In genomic region chr1:84141177-84142003, GRCh38 we compare ENCODE assay signal across 9 cellular contexts. TPM values are rescaled to one million over a fixed set of nuclear protein-coding genes. Genes with fewer than 3 reads are reported as not detected.
DNase-seq lines count a peak whose midpoint lies in the region; ATAC-seq, FAIRE-seq and TF ChIP-seq lines count a peak whose summit lies in the region.
"Had no signal": no experiment of that assay in that cellular context is flagged by ENCODE, and none has a peak within 500 bp of the region (broad histone marks: within the 10 kb centered on the region; RNA-seq: fewer than 3 reads in every experiment).

No MANE protein-coding gene starts in this region.

- POLR2A ChIA-PET in K562 (lab: Yijun Ruan, JAX), result no interaction called here

- no peaks in the 10 kb centered on the region for H3K36me3 ChIP-seq in K562 (ENCODE audit: control insufficient read depth, insufficient read depth, low read length)

- no peak overlapping the region for H3K9ac ChIP-seq in K562 (ENCODE audit: insufficient read depth in 1 of 2, low read depth in 2 of 2, low read length in 2 of 2)

- H3K79me2 ChIP-seq in K562 (ENCODE audit: control insufficient read depth, insufficient read depth, low read length), result no peaks in the 10 kb centered on the region

- no peak overlapping the region for H3K4me3 ChIP-seq in K562

- H3K4me2 ChIP-seq in K562 (ENCODE audit: insufficient read depth, low read length), result no peak overlapping the region

- H3K27me3 ChIP-seq in K562 (ENCODE audit: control insufficient read depth in 2 of 2, insufficient read depth in 2 of 2, low read length in 2 of 2), result no peaks in the 10 kb centered on the region

- H2AFZ ChIP-seq in K562 (ENCODE audit: low read depth, low read length), result no peak overlapping the region

- H4K20me1 ChIP-seq in K562 (replicated peaks; ENCODE audit: control insufficient read depth, insufficient read depth, low read length), result no peaks in the 10 kb centered on the region

- H3K9me3 ChIP-seq in K562 (replicated peaks; ENCODE audit: control insufficient read depth, insufficient read depth, low read depth, low read length), result no peaks in the 10 kb centered on the region

- in situ Hi-C loops in Caki2 (cut with HindIII; ENCODE audit: low pct_unique_long_range_greater_than_20kb, low sequenced_read_pairs), result no loop called here
- in situ Hi-C loops in K562 (cut with MboI), result loop anchor here (25.0 kb wide), 1 partner anchor 621 kb away; no protein-coding TSS in a partner anchor

- ATAC-seq in K562 (no peak), HG03095 (IDR thresholded peaks at IDR 0.05; ENCODE audit: unreplicated experiment) (no peak), HG02623 (IDR thresholded peaks at IDR 0.05; ENCODE audit: unreplicated experiment) (no peak)
- ATAC-seq: activated CD8-positive, alpha-beta memory T cell treated with anti-CD3 and anti-CD28 coated beads, Interleukin-2, amount 10 ng/mL, durations not matched to agents 7 days and 5 days had no signal

- H3K9me1 ChIP-seq in K562 (ENCODE audit: control insufficient read depth, insufficient read depth, low read length), result no peaks in the 10 kb centered on the region

- H3K27ac ChIP-seq in K562 (ENCODE audit: extremely low read depth, low read depth, low read length), result no peak overlapping the region

- TF ChIP-seq CTCF in LNCAP (IDR thresholded peaks at IDR 0.05) (peak; percentile 71), K562 (IDR thresholded peaks at IDR 0.05 in 2 of 3, conservative IDR thresholded peaks at IDR 0.05 in 1 of 3; ENCODE audit: insufficient read depth in 2 of 3, low read depth in 1 of 3, low read length in 3 of 3) (peak in 1 of 3 experiments; percentile 48; a peak in 3 of 6 replicates)

- TF ChIP-seq RAD21 in K562 (CRISPR knock-in tag; conservative IDR thresholded peaks at IDR 0.05 in 1 of 2, IDR thresholded peaks at IDR 0.05 in 1 of 2), result peak; percentile 74 to 78

- DNase-seq in Caki2 (ENCODE audit: low read depth) (peak; percentile 8), K562 (ENCODE audit: extremely low read depth in 1 of 4, low spot score in 3 of 4) (no peak), middle frontal gyrus (ENCODE audit: extremely low spot score, low spot score) (peak; percentile 46), AG08395 (ENCODE audit: low spot score) (no peak)
- DNase-seq in activated CD8-positive, alpha-beta memory T cell treated with anti-CD3 and anti-CD28 coated beads, Interleukin-2, amount 50 U/mL, for 48 hours, result no peak
- DNase-seq: activated CD8-positive, alpha-beta memory T cell treated with anti-CD3 and anti-CD28 coated beads, Interleukin-2, amount 10 ng/mL, durations not matched to agents 7 days and 5 days had no signal

- no peaks in the 10 kb centered on the region for H3K4me1 ChIP-seq in K562 (replicated peaks in 1 of 2; ENCODE audit: control insufficient read depth in 2 of 2, insufficient read depth in 2 of 2, low read length in 2 of 2)

- no peak for TF ChIP-seq POLR2A in K562 (conservative IDR thresholded peaks at IDR 0.05)

- CTCF ChIA-PET in K562 (lab: Yijun Ruan, JAX; ENCODE audit: low intra/inter-chr PET ratio), result interaction anchor here (0.6 to 2.0 kb wide), 4 partner anchors 292 to 616 kb away, joined by 3 to 12 read pairs (median 3); no protein-coding TSS in a partner anchor

- BruUV-seq in K562 (replicated peaks; lab: Mats Ljungman, UMichigan), result no TSS peak

- no peak for FAIRE-seq in K562 (lab: Jason Lieb, UNC)

- WGBS in K562 (ENCODE audit: insufficient coverage, low coverage, missing lambda C conversion rate), result 34% methylated on average over 9 of the region's 9 CpGs

- no peak for TF ChIP-seq EP300 in K562 (IDR thresholded peaks at IDR 0.05; ENCODE audit: low read length)

- intact Hi-C loops in K562 (cut with micrococcal nuclease), result loop anchor here (5.0 kb wide), 2 partner anchors 291 to 461 kb away; no protein-coding TSS in a partner anchor

TF ChIP-seq in K562, 482 proteins besides CTCF, POLR2A, EP300 and RAD21:
- TF ChIP-seq ZNF318 (IDR thresholded peaks at IDR 0.05; ENCODE audit: borderline replicate concordance in 1 of 2, low read depth in 1 of 2) (no peak), DEAF1 (CRISPR knock-in tag; IDR thresholded peaks at IDR 0.05) (peak; percentile 40; the same call in 1 of the 2 replicates), PTBP1 (IDR thresholded peaks at IDR 0.05; ENCODE audit: low read depth, low read length) (no peak)

RNA-seq across cellular contexts. Expression of gene PRKACB, which starts 2.7 kb away (rescaled TPM):
- total RNA-seq in Caki2 (2014; rRNA removed; shearing (Covaris generic); ENCODE audit: low replicate concordance), result 6.1 and 8.7 TPM in 2 replicates
- total RNA-seq in K562 (2011; cell fraction: chromatin; rRNA removed; ENCODE audit: low replicate concordance), result 1.1 and 6.3 TPM in 2 replicates
- 0.33 and 1.2 TPM in 2 replicates for total RNA-seq in K562 (2011; cell fraction: nucleolus; rRNA removed)
- total RNA-seq in K562 (2011; cell fraction: nucleoplasm; rRNA removed), result 1.2 and 2.2 TPM in 2 replicates
- total RNA-seq in K562 (2014; rRNA removed), result 1.6 and 2.1 TPM in 2 replicates
- total RNA-seq in K562 (2014; rRNA removed; fragmentation: Illumina TruSeq; extraction: Trizol), result 4.1 and 5.5 TPM in 2 replicates
- 5.0 and 5.2 TPM in 2 replicates for total RNA-seq in K562 (2015; rRNA removed; fragmentation: Illumina TruSeq; extraction: Trizol)
- total RNA-seq in K562 (2021), result 4.5 and 5.4 TPM in 2 replicates
- polyA plus RNA-seq in K562 (2011; rRNA removed), result 0.97 and 2.8 TPM in 2 replicates
- 0.37 and 0.52 TPM in 2 replicates for polyA plus RNA-seq in K562 (2011; cell fraction: cytosol; rRNA removed)
- 0.68 and 0.86 TPM in 2 replicates for polyA plus RNA-seq in K562 (2011; cell fraction: nucleus; rRNA removed)
- polyA plus RNA-seq in K562 (2012), result 3.5 and 9.0 TPM in 2 replicates
- 2.6 and 3.8 TPM in 2 replicates for polyA plus RNA-seq in K562 (2014; fragmentation: Illumina TruSeq; extraction: Trizol)
- polyA plus RNA-seq in K562 (2014; fragmentation: Nextera tagmentation; extraction: Ambion mirVana), result 1 to 10 TPM; 1.1 to 1.5 TPM
- polyA plus RNA-seq in K562 (2014; rRNA removed), result 1.9 and 2.6 TPM in 2 replicates
- polyA minus RNA-seq in K562 (2011; rRNA and poly(A)+ RNA removed), result 2.4 and 4.0 TPM in 2 replicates
- 0.91 and 1.8 TPM in 2 replicates for polyA minus RNA-seq in K562 (2011; cell fraction: cytosol; rRNA and poly(A)+ RNA removed)
- 1.7 and 2.4 TPM in 2 replicates for polyA minus RNA-seq in K562 (2011; cell fraction: nucleus; rRNA and poly(A)+ RNA removed)

Comparison
In these comparisons a context has a peak if more than half of its experiments do, and no peak if none do; other contexts are left out.
1. DNase-seq: peak in Caki2 (single experiment) and middle frontal gyrus (single experiment); none in K562 (0 of 4), activated CD8-positive, alpha-beta memory T cell treated with anti-CD3 and anti-CD28 coated beads, Interleukin-2, amount 50 U/mL, for 48 hours (single experiment) and AG08395 (single experiment).